ENCODE assay signal across 19 cellular contexts in the genomic region with DNA sequence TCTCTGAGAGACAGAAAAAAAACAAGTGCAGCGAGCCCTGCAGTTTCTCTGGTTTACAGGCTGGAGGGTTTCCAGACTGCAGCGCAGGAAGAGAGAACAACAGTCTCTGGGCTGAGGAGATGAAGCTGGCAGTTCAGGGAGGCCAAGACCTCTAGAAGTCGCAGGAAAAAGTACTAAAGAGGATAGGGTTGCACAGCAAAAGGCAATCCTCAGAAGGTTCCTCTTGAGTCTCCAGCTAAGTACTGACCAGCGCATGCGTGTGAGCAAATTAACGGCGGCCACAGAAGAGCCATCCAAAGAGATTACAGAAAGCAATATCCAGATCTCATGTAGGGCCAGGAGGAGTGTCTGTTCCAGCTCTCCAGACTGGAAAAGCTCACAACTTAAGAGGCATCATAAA. TPM values are rescaled to one million over a fixed set of nuclear protein-coding genes. Genes with fewer than 3 reads are reported as not detected.
"Had no signal": no experiment of that assay in that cellular context is flagged by ENCODE, and none has a peak within 500 bp of the region (broad histone marks: within the 10 kb centered on the region; RNA-seq: fewer than 3 reads in every experiment).

No MANE protein-coding gene starts in this region.

- ATAC-seq: activated CD4-positive, CD25-positive, alpha-beta regulatory T cell treated with anti-CD3 and anti-CD28 coated beads, Interleukin-2, amount 50 U/mL, for 24 hours; activated T-cell treated with anti-CD3 and anti-CD28 coated beads, Interleukin-2, amount 50 U/mL, for 4 hours; stimulated activated naive CD8-positive, alpha-beta T cell treated with anti-CD3 and anti-CD28 coated beads, Interleukin-15, Interleukin-2, amounts not matched to agents 100 U/mL and 50 U/mL, for 24 hours had no signal

- H3K27ac ChIP-seq: epithelial cell of prostate, parathyroid adenoma had no signal

- DNase-seq: activated CD4-positive, alpha-beta T cell treated with anti-CD3 and anti-CD28 coated beads, Interleukin-2, amount 10 ng/mL, durations not matched to agents 7 days and 5 days; activated CD8-positive, alpha-beta memory T cell treated with anti-CD3 and anti-CD28 coated beads, Interleukin-2, amount 50 U/mL, for 4 hours; activated naive CD4-positive, alpha-beta T cell treated with anti-CD3 and anti-CD28 coated beads for 36 hours; activated T-cell treated with anti-CD3 and anti-CD28 coated beads, Interleukin-2, amount 50 U/mL, for 4 hours; central memory CD4-positive, alpha-beta T cell; endodermal cell; foreskin melanocyte; kidney; mesendoderm; stimulated activated CD4-positive, alpha-beta T cell treated with anti-CD3 and anti-CD28 coated beads, Interleukin-2, amount 100 ng/mL, for 24 hours; stimulated activated naive CD8-positive, alpha-beta T cell treated with anti-CD3 and anti-CD28 coated beads, Interleukin-15, Interleukin-2, amounts not matched to agents 100 U/mL and 50 U/mL, for 24 hours; T1000 had no signal

- H3K4me1 ChIP-seq: parathyroid adenoma had no signal

RNA-seq across cellular contexts. Expression of gene CCDC60, which starts 12.2 kb away (rescaled TPM):
- total RNA-seq: activated CD4-positive, alpha-beta T cell treated with anti-CD3 and anti-CD28 coated beads, Interleukin-2, amount 10 ng/mL, durations not matched to agents 7 days and 5 days; activated naive CD4-positive, alpha-beta T cell treated with anti-CD3 and anti-CD28 coated beads for 36 hours; activated T-cell treated with anti-CD3 and anti-CD28 coated beads, Interleukin-2, amount 50 U/mL, for 4 hours; kidney; lower leg skin; renal cortical epithelial cell; skeletal muscle tissue; T-helper 1 cell treated with Interleukin-12 subunit alpha and Interleukin-12 subunit beta and Interleukin-4 antibody, amounts not matched to agents 30 ng/mL and 1 ng/mL, for 36 hours had no signal
